9 cellular contexts compared by ENCODE assay signal in the genomic region with DNA sequence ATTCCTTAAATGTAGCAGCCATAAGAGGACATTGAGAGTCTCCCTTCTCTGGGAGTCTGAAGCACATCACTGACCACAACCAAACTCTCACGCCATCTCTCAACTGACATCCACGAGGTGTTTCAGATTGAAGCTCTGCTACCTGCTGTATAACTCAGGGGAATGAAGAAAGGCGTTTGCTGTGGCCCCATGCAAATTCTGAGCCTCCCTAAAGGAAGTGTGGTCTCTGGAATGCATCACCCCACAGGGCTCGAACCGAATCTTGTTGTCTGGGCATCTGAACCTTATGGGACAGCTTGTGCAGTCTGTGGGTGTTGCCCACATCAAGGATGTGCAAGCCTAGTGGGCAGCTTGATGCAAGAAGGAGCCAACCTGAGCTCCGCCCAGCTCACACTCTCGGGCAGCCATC. TPM values are rescaled to one million over a fixed set of nuclear protein-coding genes. Genes with fewer than 3 reads are reported as not detected.
DNase-seq lines count a peak whose midpoint lies in the region; ATAC-seq and TF ChIP-seq lines count a peak whose summit lies in the region.
"Had no signal": no experiment of that assay in that cellular context is flagged by ENCODE, and none has a peak within 500 bp of the region (broad histone marks: within the 10 kb centered on the region; RNA-seq: fewer than 3 reads in every experiment).

No MANE protein-coding gene starts in this region.

- H3K9me3 ChIP-seq in HCT116 (ENCODE audit: control insufficient read depth in 1 of 2, insufficient read depth in 1 of 2, low read depth in 1 of 2, low read length in 2 of 2) = no peaks in the 10 kb centered on the region

- peak overlapping the region; percentile 60 for H3K4me2 ChIP-seq in HCT116 (ENCODE audit: low read length)

- H3K27ac ChIP-seq in HCT116 (ENCODE audit: low read depth, low read length) = peak overlapping the region; percentile 36; the same call in 1 of the 2 replicates
- H3K27ac ChIP-seq in foreskin keratinocyte = peak overlapping the region; percentile 45

- H3K79me2 ChIP-seq in HCT116 (ENCODE audit: insufficient read depth, low read length) = no peaks in the 10 kb centered on the region

- no peaks in the 10 kb centered on the region for H3K9me3 Mint-ChIP-seq in T-cell
- H3K9me3 Mint-ChIP-seq in nephron progenitor cell = no peaks in the 10 kb centered on the region

- POLR2A ChIA-PET in AG04449 (lab: Yijun Ruan, JAX) (interaction anchor here (0.9 to 2.3 kb wide), 4 partner anchors 9 to 50 kb away, joined by 3 to 14 read pairs (median 4); partner anchors contain the start of gene PMEPA1), HCT116 (lab: Charles Lee) (interaction anchor here (1.0 to 1.2 kb wide), 2 partner anchors 9 to 12 kb away, joined by 3 to 4 read pairs; no protein-coding TSS in a partner anchor), T-cell (lab: Charles Lee) (no interaction called here)

- BruUV-seq in HCT116 (replicated peaks; lab: Mats Ljungman, UMichigan) = no TSS peak

- DNase-seq in AG04449 (ENCODE audit: low read depth, low spot score) = no peak
- DNase-seq in HCT116 (ENCODE audit: low read depth, low spot score) = no peak
- DNase-seq in T-cell = no peak
- peak; percentile 61 to 71 for DNase-seq in foreskin keratinocyte
- no peak for DNase-seq in nephron progenitor cell
- DNase-seq in RPMI8226 = no peak
- DNase-seq in COR-L47 (lab: John Stamatoyannopoulos, UW) = no peak
- DNase-seq: KBM-7 had no signal

- H3K9me2 ChIP-seq in HCT116 (ENCODE audit: insufficient read depth) = no peaks in the 10 kb centered on the region

- no peaks in the 10 kb centered on the region for H3K27me3 Mint-ChIP-seq in T-cell
- H3K27me3 Mint-ChIP-seq in nephron progenitor cell (ENCODE audit: low read depth, poor library complexity) = peaks cover 16% of the 10 kb centered on the region

- H3K4me1 Mint-ChIP-seq in T-cell (peaks cover 12 to 72% (median 47%) of the 10 kb centered on the region in 3 donors), nephron progenitor cell (peaks cover 31% of the 10 kb centered on the region)

- H4K20me1 ChIP-seq in HCT116 (ENCODE audit: insufficient read depth) = peaks cover 7% of the 10 kb centered on the region; the same call in 1 of the 2 replicates

- no peak for TF ChIP-seq RAD21 in HCT116 (IDR thresholded peaks at IDR 0.05; ENCODE audit: low read depth)

- H3K9ac ChIP-seq in HCT116 (ENCODE audit: low read length) = no peak overlapping the region

- peak overlapping the region; percentile 37; the same call in 1 of the 2 replicates for H3K4me3 ChIP-seq in AG04449 (ENCODE audit: low read depth, low read length)
- H3K4me3 ChIP-seq in HCT116 (replicated peaks in 1 of 2; ENCODE audit: low read depth in 1 of 2, low read length in 2 of 2) = no peak overlapping the region

- H3K27ac Mint-ChIP-seq in T-cell (peak overlapping the region; percentile 30 to 32), nephron progenitor cell (no peak overlapping the region)

- H3K4me1 ChIP-seq in HCT116 (ENCODE audit: control insufficient read depth in 1 of 2, insufficient read depth in 2 of 2, low read length in 2 of 2) = peaks cover 30 to 45% of the 10 kb centered on the region in 2 experiments
- peaks cover 56% of the 10 kb centered on the region for H3K4me1 ChIP-seq in foreskin keratinocyte

- TF ChIP-seq CTCF in AG04449 (IDR thresholded peaks at IDR 0.05; ENCODE audit: insufficient read depth, low read length, missing control alignments) (no peak), HCT116 (IDR thresholded peaks at IDR 0.05 in 2 of 3, conservative IDR thresholded peaks at IDR 0.05 in 1 of 3; ENCODE audit: borderline replicate concordance in 1 of 3, insufficient read depth in 1 of 3, low read depth in 2 of 3, low read length in 2 of 3) (no peak), foreskin keratinocyte (conservative IDR thresholded peaks at IDR 0.05) (no peak), nephron progenitor cell (IDR thresholded peaks at IDR 0.05) (no peak)

- ATAC-seq in HCT116 (peak; percentile 3; the same call in 1 of the 2 replicates), T-cell (replicated peaks in 1 of 4) (no peak), foreskin keratinocyte (peak; percentile 19), GM19328 (IDR thresholded peaks at IDR 0.05; ENCODE audit: unreplicated experiment) (no peak)

- intact Hi-C loops in HCT116 (cut with micrococcal nuclease) = no loop called here

- CTCF ChIA-PET in AG04449 (lab: Yijun Ruan, JAX) (interaction anchor here (1.4 to 1.9 kb wide), 2 partner anchors 9 kb away, joined by 6 to 8 read pairs; no protein-coding TSS in a partner anchor), HCT116 (lab: Charles Lee) (interaction anchor here (1.5 to 1.8 kb wide), 3 partner anchors 11 to 12 kb away, joined by 4 to 5 read pairs (median 4); partner anchors contain the start of gene PMEPA1), T-cell (lab: Charles Lee) (no interaction called here)

- no peak overlapping the region for H3K4me3 Mint-ChIP-seq in T-cell
- no peak overlapping the region for H3K4me3 Mint-ChIP-seq in nephron progenitor cell

- H3K27me3 ChIP-seq in HCT116 (ENCODE audit: insufficient read depth, low read length) = peaks cover 93% of the 10 kb centered on the region
- H3K27me3 ChIP-seq in foreskin keratinocyte = no peaks in the 10 kb centered on the region

- no peak for TF ChIP-seq POLR2A in HCT116 (IDR thresholded peaks at IDR 0.05; ENCODE audit: borderline replicate concordance, extremely low read depth, insufficient read depth, insufficient read length)

- no peak overlapping the region for H2AFZ ChIP-seq in HCT116 (ENCODE audit: low read depth, low read length, poor library complexity, severe bottlenecking)

- no peaks in the 10 kb centered on the region for H3K36me3 ChIP-seq in HCT116 (ENCODE audit: control insufficient read depth in 1 of 2, insufficient read depth in 2 of 2, low read length in 2 of 2)

- H3K36me3 Mint-ChIP-seq in T-cell (no peaks in the 10 kb centered on the region), nephron progenitor cell (ENCODE audit: low read depth) (no peaks in the 10 kb centered on the region)

- RAD21 ChIA-PET in HCT116 (lab: Charles Lee; ENCODE audit: low non-redundant PET in 1 of 2, low total read pairs in 2 of 2, uncharacterized antibody in 2 of 2, unreplicated experiment in 2 of 2) = no interaction called here

TF ChIP-seq in HCT116, 20 proteins besides CTCF, POLR2A, EP300 and RAD21:
- TF ChIP-seq SRF (IDR thresholded peaks at IDR 0.05; ENCODE audit: low read depth) (no peak), POLR2AphosphoS5 (IDR thresholded peaks at IDR 0.05; ENCODE audit: low read depth, low read length) (no peak), TCF7L2 (IDR thresholded peaks at IDR 0.05; ENCODE audit: borderline replicate concordance, extremely low read depth, insufficient read depth, insufficient read length) (no peak), FOSL1 (IDR thresholded peaks at IDR 0.05; ENCODE audit: low read depth) (no peak)

RNA-seq across cellular contexts. Expression of gene PMEPA1, which starts 10.9 kb away (rescaled TPM):
- total RNA-seq in HCT116 (2021; ENCODE audit: unreplicated experiment) (0.64 TPM), T-cell (10 to 100 TPM in 3 of 5 donors, 1 to 10 TPM in 2; 6.0 to 30.4 (median 21.7) TPM), foreskin keratinocyte (50.3 and 171 TPM in 2 replicates)
- polyA plus RNA-seq in HCT116 (2012) = 1.1 and 2.3 TPM in 2 replicates
- 38.6 and 108 TPM in 2 replicates for polyA plus RNA-seq in foreskin keratinocyte

Comparison
In these comparisons a context has a peak if more than half of its experiments do, and no peak if none do; other contexts are left out.
1. DNase-seq: peak in foreskin keratinocyte (2 of 2); none in AG04449 (single experiment), HCT116 (single experiment), T-cell (0 of 34), nephron progenitor cell (single experiment), RPMI8226 (single experiment) and COR-L47 (single experiment).
2. ATAC-seq: peak in HCT116 (single experiment) and foreskin keratinocyte (single experiment); none in T-cell (0 of 4) and GM19328 (single experiment).
3. CTCF ChIA-PET loops: an anchor here in AG04449 (1.4 to 1.9 kb wide) and HCT116 (1.5 to 1.8 kb wide); none called in T-cell.
4. POLR2A ChIA-PET loops: an anchor here in AG04449 (0.9 to 2.3 kb wide) and HCT116 (1.0 to 1.2 kb wide); none called in T-cell.